In the genomic region with DNA sequence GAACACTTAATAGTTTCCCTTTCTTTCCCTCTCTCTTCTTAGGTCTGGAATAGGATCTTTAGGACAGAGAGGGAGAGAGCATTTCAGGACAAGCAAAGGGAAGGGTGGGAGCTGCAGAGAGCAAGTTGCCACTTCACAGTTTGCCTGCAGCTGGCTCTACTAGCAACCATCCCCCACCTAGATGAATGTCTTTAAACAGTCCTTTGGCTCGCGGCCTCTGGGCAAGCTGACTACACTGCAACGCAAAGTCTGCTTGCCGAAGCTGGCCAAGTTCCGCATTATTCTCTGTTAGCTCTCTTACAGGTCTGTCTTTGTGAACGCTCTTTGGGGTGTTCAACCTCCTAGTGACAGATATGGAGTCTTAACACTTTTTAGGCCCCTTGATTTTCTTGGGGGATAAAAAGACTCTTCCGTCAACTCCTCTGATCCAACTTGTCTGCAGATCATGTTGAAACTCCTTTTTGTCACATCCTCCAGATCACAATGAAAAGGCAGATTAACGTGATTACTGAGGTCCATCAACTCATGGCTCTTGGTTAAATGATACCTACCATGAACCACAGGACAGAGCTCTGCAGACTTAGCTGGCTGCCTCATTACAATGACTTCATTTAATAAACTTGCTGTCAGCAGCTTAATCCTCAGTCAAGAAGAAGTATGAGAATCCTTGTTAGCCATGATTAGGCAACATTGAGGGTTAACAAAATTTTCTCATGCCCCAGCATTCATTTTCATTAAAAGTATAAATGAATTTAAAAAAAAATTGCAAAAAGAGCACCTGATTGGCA, we compare ENCODE assay signal across 1 cellular context.
TF ChIP-seq lines count a peak whose summit lies in the region.

No MANE protein-coding gene starts in this region.

TF ChIP-seq in WTC11, 78 proteins besides CTCF, POLR2A, EP300 and RAD21 (continued from another document):
- TF ChIP-seq E2F4 (CRISPR knock-in tag; IDR thresholded peaks at IDR 0.05; ENCODE audit: borderline replicate concordance, low read depth) (no peak), GABPB1 (CRISPR knock-in tag; IDR thresholded peaks at IDR 0.05) (no peak), NR2C2 (CRISPR knock-in tag; IDR thresholded peaks at IDR 0.05) (no peak), TP53 (CRISPR knock-in tag; IDR thresholded peaks at IDR 0.05) (no peak)
- TF ChIP-seq, protein P1, sequence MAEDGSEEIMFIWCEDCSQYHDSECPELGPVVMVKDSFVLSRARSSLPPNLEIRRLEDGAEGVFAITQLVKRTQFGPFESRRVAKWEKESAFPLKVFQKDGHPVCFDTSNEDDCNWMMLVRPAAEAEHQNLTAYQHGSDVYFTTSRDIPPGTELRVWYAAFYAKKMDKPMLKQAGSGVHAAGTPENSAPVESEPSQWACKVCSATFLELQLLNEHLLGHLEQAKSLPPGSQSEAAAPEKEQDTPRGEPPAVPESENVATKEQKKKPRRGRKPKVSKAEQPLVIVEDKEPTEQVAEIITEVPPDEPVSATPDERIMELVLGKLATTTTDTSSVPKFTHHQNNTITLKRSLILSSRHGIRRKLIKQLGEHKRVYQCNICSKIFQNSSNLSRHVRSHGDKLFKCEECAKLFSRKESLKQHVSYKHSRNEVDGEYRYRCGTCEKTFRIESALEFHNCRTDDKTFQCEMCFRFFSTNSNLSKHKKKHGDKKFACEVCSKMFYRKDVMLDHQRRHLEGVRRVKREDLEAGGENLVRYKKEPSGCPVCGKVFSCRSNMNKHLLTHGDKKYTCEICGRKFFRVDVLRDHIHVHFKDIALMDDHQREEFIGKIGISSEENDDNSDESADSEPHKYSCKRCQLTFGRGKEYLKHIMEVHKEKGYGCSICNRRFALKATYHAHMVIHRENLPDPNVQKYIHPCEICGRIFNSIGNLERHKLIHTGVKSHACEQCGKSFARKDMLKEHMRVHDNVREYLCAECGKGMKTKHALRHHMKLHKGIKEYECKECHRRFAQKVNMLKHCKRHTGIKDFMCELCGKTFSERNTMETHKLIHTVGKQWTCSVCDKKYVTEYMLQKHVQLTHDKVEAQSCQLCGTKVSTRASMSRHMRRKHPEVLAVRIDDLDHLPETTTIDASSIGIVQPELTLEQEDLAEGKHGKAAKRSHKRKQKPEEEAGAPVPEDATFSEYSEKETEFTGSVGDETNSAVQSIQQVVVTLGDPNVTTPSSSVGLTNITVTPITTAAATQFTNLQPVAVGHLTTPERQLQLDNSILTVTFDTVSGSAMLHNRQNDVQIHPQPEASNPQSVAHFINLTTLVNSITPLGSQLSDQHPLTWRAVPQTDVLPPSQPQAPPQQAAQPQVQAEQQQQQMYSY (CRISPR knock-in tag; IDR thresholded peaks at IDR 0.05) = no peak
- TF ChIP-seq, protein P2, sequence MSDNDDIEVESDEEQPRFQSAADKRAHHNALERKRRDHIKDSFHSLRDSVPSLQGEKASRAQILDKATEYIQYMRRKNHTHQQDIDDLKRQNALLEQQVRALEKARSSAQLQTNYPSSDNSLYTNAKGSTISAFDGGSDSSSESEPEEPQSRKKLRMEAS (CRISPR knock-in tag; IDR thresholded peaks at IDR 0.05) = no peak
